ENCODE assay signal across 26 cellular contexts in the genomic region with DNA sequence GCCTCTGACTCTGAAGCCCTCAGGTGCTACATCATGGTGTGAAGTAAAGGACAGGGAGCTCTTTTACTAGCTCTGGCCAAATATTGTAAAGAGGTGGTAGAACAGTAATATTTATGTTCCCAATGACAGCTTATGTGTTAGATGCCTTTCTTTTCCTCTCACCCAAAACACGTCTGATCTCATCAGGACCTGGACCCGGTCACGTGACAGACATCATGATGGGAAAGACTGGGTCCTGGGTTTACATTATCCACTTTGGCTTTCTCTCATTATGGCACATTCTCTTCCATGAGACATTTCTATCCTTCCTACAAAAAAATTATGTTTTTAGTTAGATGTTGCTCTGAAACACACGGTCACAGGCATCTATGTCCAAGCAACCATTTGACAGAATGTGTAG.
"Had no signal": no experiment of that assay in that cellular context is flagged by ENCODE, and none has a peak within 500 bp of the region (broad histone marks: within the 10 kb centered on the region; RNA-seq: fewer than 3 reads in every experiment).

No MANE protein-coding gene starts in this region.

- FAIRE-seq: colon, endothelial cell of umbilical vein, frontal cortex, kidney had no signal

- H3K27me3 ChIP-seq: dorsolateral prefrontal cortex, esophagus muscularis mucosa, foreskin keratinocyte, gastroesophageal sphincter, heart left ventricle, hepatocyte had no signal

- DNase-seq: dermis blood vessel endothelial cell; dorsolateral prefrontal cortex; effector CD4-positive, alpha-beta T cell; effector memory CD4-positive, alpha-beta T cell; foreskin keratinocyte; heart left ventricle; hypothalamus; immature natural killer cell; islet precursor cell; kidney; kidney glomerular epithelial cell; left colon; left ventricle myocardium superior; lower lobe of right lung; mesenchymal stem cell; mucosa of descending colon; naive B cell had no signal

- H3K4me1 Mint-ChIP-seq: immature natural killer cell, mesothelial cell of epicardium, naive B cell had no signal

- H3K4me1 ChIP-seq: esophagus muscularis mucosa, foreskin keratinocyte, gastroesophageal sphincter, heart left ventricle, lower lobe of right lung had no signal

- H3K9me3 ChIP-seq: esophagus muscularis mucosa, gastroesophageal sphincter, heart left ventricle, lower lobe of right lung, mucosa of descending colon had no signal

- H3K27ac Mint-ChIP-seq: immature natural killer cell, mesothelial cell of epicardium, naive B cell had no signal

- H3K4me2 ChIP-seq: hepatocyte had no signal

- H3K27ac ChIP-seq: coronary artery, dorsolateral prefrontal cortex, esophagus muscularis mucosa, foreskin keratinocyte, gastroesophageal sphincter, heart left ventricle, hepatocyte, lower lobe of right lung had no signal

- H3K36me3 ChIP-seq: esophagus muscularis mucosa, gastroesophageal sphincter, heart left ventricle, lower lobe of right lung had no signal

- ATAC-seq: foreskin keratinocyte, gastroesophageal sphincter, heart left ventricle, left colon, left lobe of liver, left ventricle myocardium superior, lower lobe of right lung, mucosa of descending colon had no signal

- H3K4me3 ChIP-seq: coronary artery, dorsolateral prefrontal cortex, esophagus muscularis mucosa, gastroesophageal sphincter, heart left ventricle, hepatocyte, lower lobe of right lung, mucosa of descending colon had no signal

- H3K9me3 Mint-ChIP-seq: mesothelial cell of epicardium had no signal

- H3K79me2 ChIP-seq: hepatocyte had no signal

- H3K27me3 Mint-ChIP-seq: naive B cell had no signal

- H3K36me3 Mint-ChIP-seq: immature natural killer cell, mesothelial cell of epicardium, naive B cell had no signal

- H2AFZ ChIP-seq: hepatocyte had no signal

- H3K4me3 Mint-ChIP-seq: immature natural killer cell, mesothelial cell of epicardium, naive B cell had no signal
